In genomic region chr5:180071418-180072255, GRCh38 we compare ENCODE assay signal across 1 cellular context.
TF ChIP-seq lines count a peak whose summit lies in the region.

Gene RNF130 (minus strand): TSS chr5:180071759. CDS start chr5:180071702, 57 bp downstream.

TF ChIP-seq in HEK293, 187 proteins besides CTCF, POLR2A, EP300 and RAD21 (continued from another document and continues in another):
- TF ChIP-seq REST (tag by site-specific recombination; IDR thresholded peaks at IDR 0.05) = no peak
- peak; percentile 95 for TF ChIP-seq ZNF561 (tag by site-specific recombination; IDR thresholded peaks at IDR 0.05; ENCODE audit: borderline replicate concordance)
- no peak for TF ChIP-seq ZFP37 (tag by site-specific recombination; IDR thresholded peaks at IDR 0.05)
- peak; percentile 19 for TF ChIP-seq ZNF510 (tag by site-specific recombination; IDR thresholded peaks at IDR 0.05; ENCODE audit: insufficient replicate concordance)
- no peak for TF ChIP-seq TCF7L2 (IDR thresholded peaks at IDR 0.05; ENCODE audit: borderline replicate concordance, low read depth, low read length)
- TF ChIP-seq ZNF366 (tag by site-specific recombination; conservative IDR thresholded peaks at IDR 0.05) = no peak
- TF ChIP-seq ZNF473 (tag by site-specific recombination; IDR thresholded peaks at IDR 0.05) = no peak
- TF ChIP-seq ZEB2 (tag by site-specific recombination; IDR thresholded peaks at IDR 0.05) = peak; percentile 86
- TF ChIP-seq ZNF292 (tag by site-specific recombination; IDR thresholded peaks at IDR 0.05; ENCODE audit: borderline replicate concordance, low read depth) = no peak
- TF ChIP-seq ZNF174 (tag by site-specific recombination; IDR thresholded peaks at IDR 0.05) = 0 out of 2 replicates have a peak, but pooled peaks have one; percentile 63
- TF ChIP-seq SP7 (tag by site-specific recombination; IDR thresholded peaks at IDR 0.05) = peak; percentile 77
- TF ChIP-seq KLF7 (tag by site-specific recombination; IDR thresholded peaks at IDR 0.05; ENCODE audit: borderline replicate concordance) = peak; percentile 70
- TF ChIP-seq ZNF184 (tag by site-specific recombination; IDR thresholded peaks at IDR 0.05) = no peak
- no peak for TF ChIP-seq GLI4 (tag by site-specific recombination; IDR thresholded peaks at IDR 0.05)
- TF ChIP-seq ZNF580 (tag by site-specific recombination; IDR thresholded peaks at IDR 0.05) = no peak
- TF ChIP-seq ZNF600 (tag by site-specific recombination; IDR thresholded peaks at IDR 0.05) = peak; percentile 76
- no peak for TF ChIP-seq GLI2 (tag by site-specific recombination; IDR thresholded peaks at IDR 0.05; ENCODE audit: borderline replicate concordance, low read depth)
- no peak for TF ChIP-seq ZNF362 (tag by site-specific recombination; IDR thresholded peaks at IDR 0.05)
- TF ChIP-seq ZBTB8A (tag by site-specific recombination; IDR thresholded peaks at IDR 0.05) = peak; percentile 97
- TF ChIP-seq ZBTB17 (tag by site-specific recombination; IDR thresholded peaks at IDR 0.05) = no peak
- TF ChIP-seq ZBTB21 (tag by site-specific recombination; IDR thresholded peaks at IDR 0.05) = no peak
- TF ChIP-seq ZSCAN18 (tag by site-specific recombination; IDR thresholded peaks at IDR 0.05) = 0 out of 2 replicates have a peak, but pooled peaks have one; percentile 15
- peak; percentile 91 for TF ChIP-seq ZNF423 (tag by site-specific recombination; IDR thresholded peaks at IDR 0.05)
- TF ChIP-seq INSM2 (tag by site-specific recombination; IDR thresholded peaks at IDR 0.05) = 0 out of 2 replicates have a peak, but pooled peaks have one; percentile 57
- no peak for TF ChIP-seq ZNF548 (tag by site-specific recombination; IDR thresholded peaks at IDR 0.05)
- TF ChIP-seq MYNN (tag by site-specific recombination; IDR thresholded peaks at IDR 0.05; ENCODE audit: borderline replicate concordance) = peak; percentile 61; the same call in 1 of the 2 replicates
- no peak for TF ChIP-seq PRDM2 (tag by site-specific recombination; IDR thresholded peaks at IDR 0.05; ENCODE audit: borderline replicate concordance)
- TF ChIP-seq ZNF223 (tag by site-specific recombination; IDR thresholded peaks at IDR 0.05) = no peak
- 0 out of 2 replicates have a peak, but pooled peaks have one; percentile 62 for TF ChIP-seq OVOL3 (tag by site-specific recombination; IDR thresholded peaks at IDR 0.05)
- peak; percentile 52; the same call in 1 of the 2 replicates for TF ChIP-seq ZBTB44 (tag by site-specific recombination; IDR thresholded peaks at IDR 0.05)
- no peak for TF ChIP-seq ZNF202 (tag by site-specific recombination; IDR thresholded peaks at IDR 0.05; ENCODE audit: borderline replicate concordance)
- TF ChIP-seq ZSCAN23 (tag by site-specific recombination; IDR thresholded peaks at IDR 0.05) = no peak
- TF ChIP-seq HOXD13 (CRISPR knock-in tag; IDR thresholded peaks at IDR 0.05; ENCODE audit: borderline replicate concordance) = no peak
- TF ChIP-seq ZNF221 (tag by site-specific recombination; IDR thresholded peaks at IDR 0.05; ENCODE audit: borderline replicate concordance) = no peak
- TF ChIP-seq ZBTB20 (tag by site-specific recombination; IDR thresholded peaks at IDR 0.05) = peak; percentile 30; the same call in 1 of the 2 replicates
- peak; percentile 88; the same call in 1 of the 2 replicates for TF ChIP-seq ZSCAN5A (tag by site-specific recombination; IDR thresholded peaks at IDR 0.05)
- no peak for TF ChIP-seq ZFP41 (tag by site-specific recombination; IDR thresholded peaks at IDR 0.05; ENCODE audit: borderline replicate concordance)
- peak; percentile 33; the same call in 1 of the 2 replicates for TF ChIP-seq ZNF76 (tag by site-specific recombination; IDR thresholded peaks at IDR 0.05; ENCODE audit: borderline replicate concordance, low read depth)
- peak; percentile 94 for TF ChIP-seq KLF17 (tag by site-specific recombination; IDR thresholded peaks at IDR 0.05)
- peak; percentile 89 for TF ChIP-seq ZNF692 (tag by site-specific recombination; IDR thresholded peaks at IDR 0.05)
